Comparison of ENCODE assay signal across 8 cellular contexts in the genomic region with DNA sequence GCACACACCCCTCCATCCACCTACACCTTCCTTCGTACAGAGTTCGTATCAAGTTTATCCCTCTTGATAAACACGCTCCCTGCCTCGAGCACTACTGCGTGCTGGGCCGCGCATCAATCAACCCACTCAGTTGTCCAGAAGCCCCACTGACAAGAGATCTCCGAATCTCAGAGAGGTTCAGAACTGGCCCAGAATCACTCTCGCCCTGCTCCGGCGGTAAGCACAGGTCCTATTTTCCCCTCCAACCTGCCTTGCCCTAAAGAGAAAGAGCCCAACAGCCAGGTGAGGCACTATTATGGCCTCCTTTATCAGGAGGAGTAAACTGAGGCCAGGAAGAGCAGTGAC. TPM values are rescaled to one million over a fixed set of nuclear protein-coding genes. Genes with fewer than 3 reads are reported as not detected.
A peak's percentile ranks its signal among the peaks of the same experiment; 100 is the strongest.
DNase-seq lines count a peak whose midpoint lies in the region; ATAC-seq and TF ChIP-seq lines count a peak whose summit lies in the region.

No MANE protein-coding gene starts in this region.

- no peaks in the 10 kb centered on the region for H3K9me3 Mint-ChIP-seq in activated T-cell treated with anti-CD3 and anti-CD28 coated beads, Interleukin-2, amount 50 U/mL, for 24 hours
- no peaks in the 10 kb centered on the region for H3K9me3 Mint-ChIP-seq in activated naive CD4-positive, alpha-beta T cell treated with anti-CD3 and anti-CD28 coated beads, Interleukin-2, amount 50 U/mL, for 72 hours

- no peaks in the 10 kb centered on the region for H3K27me3 Mint-ChIP-seq in activated T-cell treated with anti-CD3 and anti-CD28 coated beads, Interleukin-2, amount 50 U/mL, for 24 hours

- H3K4me3 Mint-ChIP-seq in activated T-cell treated with anti-CD3 and anti-CD28 coated beads, Interleukin-2, amount 50 U/mL, for 24 hours: peak overlapping the region; percentile 96

- peaks cover 14 to 26% (median 17%) of the 10 kb centered on the region in 3 donors for H3K36me3 ChIP-seq in tibial artery

- no peak for DNase-seq in activated T-cell treated with anti-CD3 and anti-CD28 coated beads, Interleukin-2, amount 50 U/mL, for 24 hours
- DNase-seq in activated T-cell treated with anti-CD3 and anti-CD28 coated beads, Interleukin-2, amount 50 U/mL, for 48 hours: no peak
- DNase-seq in activated naive CD4-positive, alpha-beta T cell treated with anti-CD3 and anti-CD28 coated beads, Interleukin-2, amount 50 U/mL, for 72 hours (ENCODE audit: low spot score in 2 of 2): no peak
- DNase-seq in left colon: no peak
- DNase-seq in tibial artery: no peak
- DNase-seq in mesenteric fat pad (ENCODE audit: low spot score): no peak
- DNase-seq in NCI-H187 treated with DMSO at 0.1 percent for 48 hours (lab: John Stamatoyannopoulos, UW): no peak

- no peak for TF ChIP-seq CTCF in tibial artery (IDR thresholded peaks at IDR 0.05)

- peaks cover 38% of the 10 kb centered on the region for H3K36me3 Mint-ChIP-seq in activated T-cell treated with anti-CD3 and anti-CD28 coated beads, Interleukin-2, amount 50 U/mL, for 24 hours (ENCODE audit: low read depth)
- H3K36me3 Mint-ChIP-seq in activated naive CD4-positive, alpha-beta T cell treated with anti-CD3 and anti-CD28 coated beads, Interleukin-2, amount 50 U/mL, for 72 hours: peaks cover 18 to 31% of the 10 kb centered on the region in 2 donors

- peak overlapping the region; percentile 79 to 83 for H3K4me3 ChIP-seq in tibial artery

- peak overlapping the region; percentile 97 for H3K27ac Mint-ChIP-seq in activated T-cell treated with anti-CD3 and anti-CD28 coated beads, Interleukin-2, amount 50 U/mL, for 24 hours
- H3K27ac Mint-ChIP-seq in activated naive CD4-positive, alpha-beta T cell treated with anti-CD3 and anti-CD28 coated beads, Interleukin-2, amount 50 U/mL, for 72 hours: peak overlapping the region; percentile 98 to 99

- H3K4me1 ChIP-seq in tibial artery: peaks cover 0 to 39% (median 27%) of the 10 kb centered on the region in 4 donors

- ATAC-seq in activated naive CD4-positive, alpha-beta T cell treated with anti-CD3 and anti-CD28 coated beads, Interleukin-2, amount 50 U/mL, for 72 hours: peak; percentile 1 to 19
- peak; percentile 18 for ATAC-seq in left colon
- ATAC-seq in HG02798 (IDR thresholded peaks at IDR 0.05; ENCODE audit: poor library complexity, unreplicated experiment): no peak

- peak overlapping the region; percentile 91 to 92 for H3K27ac ChIP-seq in tibial artery

- H3K4me1 Mint-ChIP-seq in activated T-cell treated with anti-CD3 and anti-CD28 coated beads, Interleukin-2, amount 50 U/mL, for 24 hours (ENCODE audit: low read depth): peaks cover 48% of the 10 kb centered on the region

- no peaks in the 10 kb centered on the region for H3K9me3 ChIP-seq in tibial artery

- intact Hi-C loops in left colon (cut with DNase I, micrococcal nuclease) (no loop called here), tibial artery (cut with DNase I; ENCODE audit: low total_unique reads) (loop anchor here (10.0 kb wide), 1 partner anchor 230 kb away; a partner anchor contains a TSS)

- H3K27me3 ChIP-seq in tibial artery: no peaks in the 10 kb centered on the region

RNA-seq across cellular contexts. Expression of a gene that starts 0.5 kb away (rescaled TPM):
- total RNA-seq in activated naive CD4-positive, alpha-beta T cell treated with anti-CD3 and anti-CD28 coated beads, Interleukin-2, amount 50 U/mL, for 72 hours: 100 to 1,000 TPM in 1 of 2 donors, 10 to 100 TPM in 1; 79.7 to 105 TPM
- 10 to 100 TPM; 57.3 to 58.1 TPM for total RNA-seq in left colon
- total RNA-seq in mesenteric fat pad: 71.6 TPM

RNA-seq across cellular contexts. Expression of a gene that starts 1.1 kb away (rescaled TPM):
- 1 to 10 TPM; 6.6 to 8.4 TPM for total RNA-seq in activated naive CD4-positive, alpha-beta T cell treated with anti-CD3 and anti-CD28 coated beads, Interleukin-2, amount 50 U/mL, for 72 hours
- total RNA-seq in left colon: 1 to 10 TPM in 1 of 2 donors, under 1 TPM in 1; 0.64 to 4.6 TPM
- total RNA-seq in mesenteric fat pad: not detected

RNA-seq across cellular contexts. Expression of a gene that starts 10.0 kb away (rescaled TPM):
- under 1 TPM; 0.20 to 0.33 TPM for total RNA-seq in activated naive CD4-positive, alpha-beta T cell treated with anti-CD3 and anti-CD28 coated beads, Interleukin-2, amount 50 U/mL, for 72 hours
- 1 to 10 TPM; 5.1 to 5.5 TPM for total RNA-seq in left colon
- total RNA-seq in mesenteric fat pad: 144 TPM

RNA-seq across cellular contexts. Expression of a gene that starts 40.2 kb away (rescaled TPM):
- total RNA-seq in activated naive CD4-positive, alpha-beta T cell treated with anti-CD3 and anti-CD28 coated beads, Interleukin-2, amount 50 U/mL, for 72 hours: under 1 TPM in 1 of 2 donors, not detected in 1; 0.36 TPM
- total RNA-seq in left colon (100 to 1,000 TPM in 1 of 2 donors, 10 to 100 TPM in 1; 51.4 to 111 TPM), mesenteric fat pad (557 TPM)

RNA-seq across cellular contexts. Expression of a gene that starts 44.5 kb away (rescaled TPM):
- 10 to 100 TPM; 17.2 to 36.0 TPM for total RNA-seq in activated naive CD4-positive, alpha-beta T cell treated with anti-CD3 and anti-CD28 coated beads, Interleukin-2, amount 50 U/mL, for 72 hours
- total RNA-seq in left colon (10 to 100 TPM; 15.6 to 21.6 TPM), mesenteric fat pad (10.1 TPM)

Comparison
In these comparisons a context has a peak if more than half of its experiments do, and no peak if none do; other contexts are left out.
1. RNA of a gene that starts 10.0 kb away (total RNA-seq): 144 TPM in mesenteric fat pad (single experiment); 5.1 to 5.5 TPM in left colon and 0.20 to 0.33 TPM in activated naive CD4-positive, alpha-beta T cell treated with anti-CD3 and anti-CD28 coated beads, Interleukin-2, amount 50 U/mL, for 72 hours; every median in the first group is over 10 times any median in the second.